Comparison of ENCODE assay signal across 19 cellular contexts in the genomic region with DNA sequence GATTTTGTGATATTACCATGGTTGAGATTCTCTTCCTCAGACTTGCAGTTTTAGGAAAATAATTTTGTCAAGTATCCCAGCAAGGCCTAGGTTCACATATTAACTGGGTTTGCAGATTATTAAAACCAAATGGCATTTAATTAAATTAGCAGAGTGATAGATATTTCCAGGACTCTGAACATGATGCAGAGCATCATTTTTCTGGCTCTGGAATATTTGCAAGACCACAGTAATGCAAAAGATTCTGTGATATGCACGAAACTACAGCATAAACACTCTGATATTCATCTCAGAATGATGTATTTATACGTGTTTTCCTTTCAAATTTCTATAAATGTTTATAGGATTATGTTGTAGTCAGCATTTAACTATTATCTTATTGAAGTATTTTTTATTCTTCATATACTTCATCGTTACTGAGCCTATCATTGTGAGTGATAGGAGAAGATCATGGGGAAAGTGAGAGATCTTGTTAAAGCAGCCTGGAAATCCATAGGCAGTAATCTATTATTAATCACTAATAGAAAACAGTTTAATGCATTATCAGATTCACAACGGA.
DNase-seq lines count a peak whose midpoint lies in the region; ATAC-seq, FAIRE-seq and TF ChIP-seq lines count a peak whose summit lies in the region.
"Had no signal": no experiment of that assay in that cellular context is flagged by ENCODE, and none has a peak within 500 bp of the region (broad histone marks: within the 10 kb centered on the region; RNA-seq: fewer than 3 reads in every experiment).

No MANE protein-coding gene starts in this region.

- POLR2A ChIA-PET in K562 (lab: Yijun Ruan, JAX), result no interaction called here

- no peak overlapping the region for H3K4me3 ChIP-seq in AG10803 (ENCODE audit: low read length)
- no peak overlapping the region for H3K4me3 ChIP-seq in HUES48 (ENCODE audit: low read depth, low read length)
- no peak overlapping the region for H3K4me3 ChIP-seq in K562
- no peak overlapping the region for H3K4me3 ChIP-seq in fibroblast of villous mesenchyme (ENCODE audit: low read depth, low read length)
- H3K4me3 ChIP-seq: PC-9 had no signal

- no peak overlapping the region for H2AFZ ChIP-seq in K562 (ENCODE audit: low read depth, low read length)
- H2AFZ ChIP-seq: PC-9 had no signal

- H3K4me2 ChIP-seq in K562 (ENCODE audit: insufficient read depth, low read length), result no peak overlapping the region
- H3K4me2 ChIP-seq: KMS-11, PC-9 had no signal

- H4K20me1 ChIP-seq in K562 (replicated peaks; ENCODE audit: control insufficient read depth, insufficient read depth, low read length), result no peaks in the 10 kb centered on the region

- H3K27ac ChIP-seq in HUES48 (ENCODE audit: low read depth, low read length) (peak overlapping the region; percentile 83), K562 (ENCODE audit: extremely low read depth, low read depth, low read length) (no peak overlapping the region)
- H3K27ac ChIP-seq: HL-60, KMS-11, PC-9 had no signal

- CTCF ChIA-PET in K562 (lab: Yijun Ruan, JAX; ENCODE audit: low intra/inter-chr PET ratio), result no interaction called here

- H3K27me3 ChIP-seq in HUES48 (ENCODE audit: control insufficient read depth, insufficient read depth, low read length) (no peaks in the 10 kb centered on the region), K562 (ENCODE audit: control insufficient read depth in 2 of 2, insufficient read depth in 2 of 2, low read length in 2 of 2) (no peaks in the 10 kb centered on the region)

- H3K4me1 ChIP-seq in HUES48 (ENCODE audit: control insufficient read depth, insufficient read depth, low read length), result peaks cover 35% of the 10 kb centered on the region
- no peaks in the 10 kb centered on the region for H3K4me1 ChIP-seq in K562 (replicated peaks in 1 of 2; ENCODE audit: control insufficient read depth in 2 of 2, insufficient read depth in 2 of 2, low read length in 2 of 2)

- in situ Hi-C loops in K562 (cut with MboI), result no loop called here

- H3K9ac ChIP-seq in HUES48 (ENCODE audit: low read depth, low read length) (peak overlapping the region; percentile 13; the same call in 1 of the 2 replicates), K562 (ENCODE audit: insufficient read depth in 1 of 2, low read depth in 2 of 2, low read length in 2 of 2) (no peak overlapping the region)
- H3K9ac ChIP-seq: KMS-11 had no signal

- DNase-seq in AG10803 (ENCODE audit: low read depth) (peak; percentile 61), K562 (ENCODE audit: extremely low read depth in 1 of 4, low spot score in 3 of 4) (no peak), fibroblast of villous mesenchyme (ENCODE audit: low read depth) (peak; percentile 34), NCI-H2029 treated with DMSO at 0.1 percent for 48 hours (lab: John Stamatoyannopoulos, UW) (no peak), GM19240 (ENCODE audit: insufficient read length, low spot score) (no peak), NCI-H524 (lab: John Stamatoyannopoulos, UW) (no peak)
- DNase-seq: CD4-positive, alpha-beta T cell; DMS153; H7; MV-4-11; NCI-H187; NCI-H345; NCI-H526; PC-9; T-helper 17 cell had no signal

- no peaks in the 10 kb centered on the region for H3K36me3 ChIP-seq in HUES48 (ENCODE audit: control insufficient read depth, insufficient read depth, low read length)
- H3K36me3 ChIP-seq in K562 (ENCODE audit: control insufficient read depth, insufficient read depth, low read length), result no peaks in the 10 kb centered on the region

- peaks cover 2% of the 10 kb centered on the region; the same call in 1 of the 2 replicates for H3K9me3 ChIP-seq in HUES48 (ENCODE audit: control insufficient read depth, insufficient read depth, low read length)
- no peaks in the 10 kb centered on the region for H3K9me3 ChIP-seq in K562 (replicated peaks; ENCODE audit: control insufficient read depth, insufficient read depth, low read depth, low read length)

- WGBS in K562 (ENCODE audit: insufficient coverage, low coverage, missing lambda C conversion rate), result 5% methylated on average over 4 of the region's 4 CpGs

- FAIRE-seq in K562 (lab: Jason Lieb, UNC), result no peak

- no peak for TF ChIP-seq CTCF in AG10803 (conservative IDR thresholded peaks at IDR 0.05; ENCODE audit: low read length)
- no peak for TF ChIP-seq CTCF in K562 (IDR thresholded peaks at IDR 0.05 in 2 of 3, conservative IDR thresholded peaks at IDR 0.05 in 1 of 3; ENCODE audit: insufficient read depth in 2 of 3, low read depth in 1 of 3, low read length in 3 of 3)
- TF ChIP-seq CTCF in fibroblast of villous mesenchyme (IDR thresholded peaks at IDR 0.05; ENCODE audit: insufficient read depth, low read depth, low read length), result no peak

- no peak for TF ChIP-seq RAD21 in K562 (CRISPR knock-in tag; conservative IDR thresholded peaks at IDR 0.05 in 1 of 2, IDR thresholded peaks at IDR 0.05 in 1 of 2)

- no peaks in the 10 kb centered on the region for H3K79me2 ChIP-seq in K562 (ENCODE audit: control insufficient read depth, insufficient read depth, low read length)

- no peak for TF ChIP-seq EP300 in K562 (IDR thresholded peaks at IDR 0.05; ENCODE audit: low read length)

- intact Hi-C loops in K562 (cut with micrococcal nuclease), result no loop called here

- no peak for TF ChIP-seq POLR2A in K562 (conservative IDR thresholded peaks at IDR 0.05)

- ATAC-seq in K562 (no peak), GM19023 (IDR thresholded peaks at IDR 0.05; ENCODE audit: unreplicated experiment) (no peak)
- ATAC-seq: T-helper 17 cell had no signal

- no peaks in the 10 kb centered on the region for H3K9me1 ChIP-seq in K562 (ENCODE audit: control insufficient read depth, insufficient read depth, low read length)

- BruUV-seq in K562 (replicated peaks; lab: Mats Ljungman, UMichigan), result no TSS peak

TF ChIP-seq in K562, 482 proteins besides CTCF, POLR2A, EP300 and RAD21:
- TF ChIP-seq FOXJ2 (tag; IDR thresholded peaks at IDR 0.05) (no peak), C11orf30 (IDR thresholded peaks at IDR 0.05; ENCODE audit: low read depth) (peak; percentile 9; the same call in 1 of the 2 replicates)
TF ChIP-seq in K562: peak in this region for 1.

Comparison
In these comparisons a context has a peak if more than half of its experiments do, and no peak if none do; other contexts are left out.
1. DNase-seq: peak in AG10803 (single experiment) and fibroblast of villous mesenchyme (single experiment); none in K562 (0 of 4), NCI-H2029 treated with DMSO at 0.1 percent for 48 hours (single experiment), GM19240 (single experiment) and NCI-H524 (0 of 2).